Comparison of ENCODE assay signal across 17 cellular contexts in the genomic region with DNA sequence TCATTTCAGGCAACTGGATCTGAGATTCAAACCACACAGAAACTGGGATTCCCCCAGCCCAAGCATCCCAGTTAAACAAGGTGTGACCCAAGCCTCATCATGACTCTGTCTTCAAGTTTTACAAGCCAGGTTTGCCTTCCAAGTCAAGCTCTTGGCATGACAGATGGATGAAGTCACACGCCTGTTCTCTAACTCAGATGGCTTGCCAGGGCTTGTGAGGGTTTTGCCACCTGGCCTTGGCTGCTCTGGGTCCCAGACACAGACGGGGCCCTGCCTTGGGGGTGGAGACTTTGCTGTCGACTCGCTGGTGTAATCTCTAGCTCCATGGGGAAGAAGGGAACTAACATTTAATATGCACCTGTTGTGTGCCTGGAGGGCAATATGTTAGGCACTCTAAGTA.
DNase-seq lines count a peak whose midpoint lies in the region; ATAC-seq, FAIRE-seq and TF ChIP-seq lines count a peak whose summit lies in the region.
"Had no signal": no experiment of that assay in that cellular context is flagged by ENCODE, and none has a peak within 500 bp of the region (broad histone marks: within the 10 kb centered on the region; RNA-seq: fewer than 3 reads in every experiment).

No MANE protein-coding gene starts in this region.

- 33 to 39% methylated on average over 4 of the region's 4 CpGs for WGBS in pancreas, 2 donors

- H3K27me3 ChIP-seq in pancreas: no peaks in the 10 kb centered on the region

- peaks cover 0 to 4% (median 0%) of the 10 kb centered on the region in 3 donors for H3K4me1 ChIP-seq in pancreas

- peaks cover 0 to 13% (median 0%) of the 10 kb centered on the region in 3 donors for H3K36me3 ChIP-seq in pancreas

- DNase-seq in DMS 273 treated with DMSO at 0.1 percent for 48 hours (lab: John Stamatoyannopoulos, UW) (peak; percentile 18), NCI-H2171 treated with DMSO at 0.1 percent for 48 hours (lab: John Stamatoyannopoulos, UW) (peak; percentile 83), pancreas (peak in 4 of 6 donors; percentile 18 to 86 (median 76)), GM19238 (ENCODE audit: insufficient read length, low spot score) (no peak)
- no peak for DNase-seq in stimulated activated CD4-positive, alpha-beta T cell treated with anti-CD3 and anti-CD28 coated beads, Interleukin-12 subunit alpha, Interleukin-12 subunit beta, amount 100 ng/mL, for 4 hours
- DNase-seq: C1 segment of cervical spinal cord, DMS153, Kasumi-1, NCI-H1417, NCI-H2029, NCI-H510A treated with DMSO at 0.1 percent for 48 hours, Right ventricle myocardium superior had no signal

- H3K27ac ChIP-seq in pancreas: peak overlapping the region in 1 of 4 donors; percentile 13
- H3K27ac ChIP-seq: SK-N-MC had no signal

- intact Hi-C loops in pancreas (cut with DNase I): no loop called here

- TF ChIP-seq CTCF in pancreas (IDR thresholded peaks at IDR 0.05): no peak

- no peak for FAIRE-seq in pancreas (lab: Jason Lieb, UNC)
- FAIRE-seq: H1 had no signal

- H3K9me3 ChIP-seq in pancreas: no peaks in the 10 kb centered on the region

- ATAC-seq in esophagus mucosa: peak; percentile 93
- ATAC-seq in pancreas: peak in 3 of 4 donors; percentile 13 to 96 (median 94)
- no peak for ATAC-seq in HG03457 (IDR thresholded peaks at IDR 0.05; ENCODE audit: unreplicated experiment)
- ATAC-seq: Panc1 had no signal

- H3K4me3 ChIP-seq in pancreas: no peak overlapping the region
- H3K4me3 ChIP-seq: SK-N-MC had no signal

Comparison
In these comparisons a context has a peak if more than half of its experiments do, and no peak if none do; other contexts are left out.
1. DNase-seq: peak in DMS 273 treated with DMSO at 0.1 percent for 48 hours (single experiment), NCI-H2171 treated with DMSO at 0.1 percent for 48 hours (single experiment) and pancreas (4 of 6); none in GM19238 (single experiment) and stimulated activated CD4-positive, alpha-beta T cell treated with anti-CD3 and anti-CD28 coated beads, Interleukin-12 subunit alpha, Interleukin-12 subunit beta, amount 100 ng/mL, for 4 hours (single experiment).